8 cellular contexts compared by ENCODE assay signal in the genomic region with DNA sequence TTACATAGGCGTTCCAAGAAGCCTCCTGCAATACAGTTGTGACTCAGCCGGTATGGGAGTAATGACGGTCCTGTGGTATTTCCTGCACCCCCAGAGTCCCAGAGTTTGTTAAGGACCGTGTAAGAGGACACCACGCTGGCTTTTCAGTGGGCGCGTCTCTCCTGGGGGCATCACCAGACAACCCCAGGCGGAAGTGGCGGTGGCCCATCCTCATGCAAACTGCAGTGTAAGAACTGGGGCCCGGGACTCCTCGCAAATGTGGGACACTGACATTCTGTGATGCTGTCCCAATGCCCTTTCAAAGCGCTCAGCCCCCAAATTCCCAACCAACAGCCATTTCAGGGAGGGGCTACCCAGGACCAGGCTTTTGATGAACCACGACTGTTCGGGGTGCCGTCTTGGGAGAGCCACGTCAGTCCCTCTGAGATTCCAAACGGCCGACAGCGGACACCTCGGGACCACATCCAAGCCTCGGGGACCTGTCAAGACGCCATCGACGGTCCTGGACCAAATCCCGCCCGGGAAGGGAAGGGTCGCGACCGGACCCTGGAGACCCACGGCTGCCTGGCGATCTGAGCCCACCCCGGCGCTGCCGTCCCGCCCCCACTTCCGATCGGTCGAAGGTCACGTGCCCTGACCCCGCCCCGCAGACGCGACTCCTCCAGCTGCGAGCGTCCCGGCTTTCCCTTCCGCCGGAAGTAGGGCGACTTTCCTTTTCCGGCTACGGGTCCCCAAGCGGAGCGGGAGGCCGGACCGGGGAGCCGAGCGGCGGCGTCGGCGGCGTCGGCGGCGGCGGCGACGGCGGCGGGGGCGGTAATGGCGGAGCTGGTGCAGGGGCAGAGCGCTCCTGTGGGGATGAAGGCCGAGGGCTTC. TPM values are rescaled to one million over a fixed set of nuclear protein-coding genes. Genes with fewer than 3 reads are reported as not detected.
DNase-seq lines count a peak whose midpoint lies in the region; ATAC-seq and TF ChIP-seq lines count a peak whose summit lies in the region.

A gene with protein sequence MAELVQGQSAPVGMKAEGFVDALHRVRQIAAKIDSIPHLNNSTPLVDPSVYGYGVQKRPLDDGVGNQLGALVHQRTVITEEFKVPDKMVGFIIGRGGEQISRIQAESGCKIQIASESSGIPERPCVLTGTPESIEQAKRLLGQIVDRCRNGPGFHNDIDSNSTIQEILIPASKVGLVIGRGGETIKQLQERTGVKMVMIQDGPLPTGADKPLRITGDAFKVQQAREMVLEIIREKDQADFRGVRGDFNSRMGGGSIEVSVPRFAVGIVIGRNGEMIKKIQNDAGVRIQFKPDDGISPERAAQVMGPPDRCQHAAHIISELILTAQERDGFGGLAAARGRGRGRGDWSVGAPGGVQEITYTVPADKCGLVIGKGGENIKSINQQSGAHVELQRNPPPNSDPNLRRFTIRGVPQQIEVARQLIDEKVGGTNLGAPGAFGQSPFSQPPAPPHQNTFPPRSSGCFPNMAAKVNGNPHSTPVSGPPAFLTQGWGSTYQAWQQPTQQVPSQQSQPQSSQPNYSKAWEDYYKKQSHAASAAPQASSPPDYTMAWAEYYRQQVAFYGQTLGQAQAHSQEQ (plus strand): TSS at position 713 of the 873 bp plus-strand sequence. CDS start 104 bp downstream, at position 817.

- peak within 1 kb of the TSS; percentile 94 for H3K4me2 ChIP-seq in BLaER1

- no peaks in the 10 kb centered on the region for H3K9me3 ChIP-seq in BLaER1
- H3K9me3 ChIP-seq in right lobe of liver = no peaks in the 10 kb centered on the region

- peaks cover 45% of the 10 kb centered on the region for H4K20me1 ChIP-seq in BLaER1

- H3K9ac ChIP-seq in BLaER1 = peak within 1 kb of the TSS; percentile 88

- peak; percentile 92 for TF ChIP-seq POLR2A in right lobe of liver (IDR thresholded peaks at IDR 0.05)

- DNase-seq in NCI-H748 treated with DMSO at 0.1 percent for 48 hours (lab: John Stamatoyannopoulos, UW) = peak; percentile 59
- peak; percentile 81 to 83 for DNase-seq in activated CD4-positive, alpha-beta T cell treated with anti-CD3 and anti-CD28 coated beads, Interleukin-2, amount 50 U/mL, for 4 hours
- peak; percentile 85 for DNase-seq in dermis blood vessel endothelial cell
- DNase-seq in right lobe of liver = peak; percentile 94 to 96 (median 96)
- peak; percentile 94 for DNase-seq in stimulated activated CD4-positive, alpha-beta T cell treated with anti-CD3 and anti-CD28 coated beads, Interleukin-4, amount 100 ng/mL, for 24 hours

- intact Hi-C loops in right lobe of liver (cut with DNase I) = no loop called here

- no peak for TF ChIP-seq CTCF in right lobe of liver (IDR thresholded peaks at IDR 0.05)

- H3K4me3 ChIP-seq in BLaER1 (peak within 1 kb of the TSS; percentile 90), right lobe of liver (peak within 1 kb of the TSS; percentile 96 to 100 (median 99))

- ATAC-seq in GM19351 (IDR thresholded peaks at IDR 0.05; ENCODE audit: unreplicated experiment) (peak; percentile 87), HG03558 (IDR thresholded peaks at IDR 0.05; ENCODE audit: extremely low read depth, unreplicated experiment) (peak; percentile 59), right lobe of liver (peak; percentile 96 to 97 (median 96))

- H3K27me3 ChIP-seq in BLaER1 (no peaks in the 10 kb centered on the region), right lobe of liver (no peaks in the 10 kb centered on the region)

- H3K27ac ChIP-seq in BLaER1 (peak within 1 kb of the TSS; percentile 86), right lobe of liver (peak within 1 kb of the TSS; percentile 79 to 84 (median 81))

- H3K36me3 ChIP-seq in BLaER1 = peaks cover 31% of the 10 kb centered on the region
- peaks cover 0 to 2% (median 0%) of the 10 kb centered on the region in 4 donors for H3K36me3 ChIP-seq in right lobe of liver

- H3K4me1 ChIP-seq in BLaER1 (peaks cover 43% of the 10 kb centered on the region), right lobe of liver (peaks cover 0 to 40% (median 12%) of the 10 kb centered on the region in 4 donors)

- WGBS in right lobe of liver (ENCODE audit: insufficient coverage, low coverage, low lambda C conversion rate, missing lambda C conversion rate) = 0% methylated on average over 10 of the region's 74 CpGs

RNA-seq across cellular contexts. Expression of the gene that starts here (rescaled TPM):
- total RNA-seq in dermis blood vessel endothelial cell (27.4 and 38.7 TPM in 2 replicates), right lobe of liver (10 to 100 TPM; 21.3 to 35.7 (median 25.2) TPM)

Comparison
In these comparisons a context has a peak if more than half of its experiments do, and no peak if none do; other contexts are left out.
1. Peak in every context shown above with its lines: DNase-seq, ATAC-seq, H3K4me3 ChIP-seq and H3K27ac ChIP-seq.